In the genomic region with DNA sequence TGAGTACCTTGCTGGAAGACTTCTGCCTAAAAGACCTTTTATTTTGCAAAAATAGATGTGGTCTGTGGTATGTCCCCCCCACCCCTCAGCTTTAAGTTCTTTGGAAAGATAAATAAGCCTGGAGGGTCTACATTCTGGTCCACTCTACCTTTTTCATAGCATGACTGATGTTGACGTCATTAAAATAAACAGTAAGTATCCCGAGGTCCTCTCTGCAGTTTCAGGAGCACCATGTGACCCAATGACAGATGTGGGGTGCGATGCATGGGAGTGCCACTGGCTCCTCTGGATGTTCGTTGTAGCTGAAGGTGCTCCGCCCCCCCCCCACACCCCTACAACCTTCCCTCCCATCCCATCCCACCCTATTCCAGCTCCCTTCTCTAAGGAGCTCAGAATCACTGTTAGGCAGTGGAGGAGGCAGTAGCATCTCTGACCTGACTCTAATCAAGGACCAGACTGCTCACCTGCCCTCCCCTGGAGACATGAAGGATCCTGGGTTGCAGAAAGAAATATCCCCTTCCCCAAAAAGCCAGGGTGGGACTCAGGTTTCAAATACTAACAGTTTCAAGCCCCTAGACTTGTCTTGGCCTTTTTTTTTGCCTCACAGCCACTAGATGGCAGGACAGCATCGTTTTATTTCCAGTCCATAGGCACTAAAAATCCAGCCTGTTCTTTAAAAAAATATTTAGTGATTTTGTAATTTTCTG, we compare ENCODE assay signal across 8 cellular contexts. TPM values are rescaled to one million over a fixed set of nuclear protein-coding genes. Genes with fewer than 3 reads are reported as not detected.
A peak's percentile ranks its signal among the peaks of the same experiment; 100 is the strongest.
DNase-seq lines count a peak whose midpoint lies in the region; ATAC-seq, FAIRE-seq and TF ChIP-seq lines count a peak whose summit lies in the region.

No MANE protein-coding gene starts in this region.

- H3K36me3 Mint-ChIP-seq in immature natural killer cell: peaks cover 4 to 13% (median 9%) of the 10 kb centered on the region in 3 donors

- no peak for TF ChIP-seq POLR2A in body of pancreas (IDR thresholded peaks at IDR 0.05)

- H3K27me3 Mint-ChIP-seq in immature natural killer cell (ENCODE audit: low read depth in 3 of 3): no peaks in the 10 kb centered on the region

- FAIRE-seq in urothelium cell line (lab: Jason Lieb, UNC): no peak

- no peaks in the 10 kb centered on the region for H3K9me3 Mint-ChIP-seq in immature natural killer cell

- DNase-seq in AG09309 (ENCODE audit: low read depth): peak; percentile 2
- peak; percentile 12 for DNase-seq in GM04504 (ENCODE audit: low read depth)
- DNase-seq in NCI-H1694 treated with DMSO at 0.1 percent for 48 hours (lab: John Stamatoyannopoulos, UW): peak; percentile 40
- DNase-seq in body of pancreas: peak in 2 of 4 donors; percentile 32 to 47
- no peak for DNase-seq in kidney epithelial cell (ENCODE audit: low read depth)
- peak; percentile 14 for DNase-seq in urothelium cell line (ENCODE audit: low spot score)
- DNase-seq in immature natural killer cell: no peak

- no peak overlapping the region for H3K27ac Mint-ChIP-seq in immature natural killer cell

- no peak overlapping the region for H3K27ac ChIP-seq in body of pancreas

- H3K4me3 ChIP-seq in AG09309 (ENCODE audit: control insufficient read depth, low read depth, low read length): no peak overlapping the region
- no peak overlapping the region for H3K4me3 ChIP-seq in body of pancreas
- H3K4me3 ChIP-seq in kidney epithelial cell (ENCODE audit: low read depth, low read length): no peak overlapping the region

- TF ChIP-seq CTCF in AG09309 (IDR thresholded peaks at IDR 0.05; ENCODE audit: control insufficient read depth, insufficient read depth, low read depth, low read length, missing control alignments): peak; percentile 68
- peak; percentile 31 to 69 (median 64) for TF ChIP-seq CTCF in body of pancreas (IDR thresholded peaks at IDR 0.05)
- peak; percentile 65 for TF ChIP-seq CTCF in kidney epithelial cell (IDR thresholded peaks at IDR 0.05; ENCODE audit: insufficient read depth, low read length, poor library complexity, severe bottlenecking)

- WGBS in body of pancreas, 2 donors: 36 to 43% methylated on average over 5 to 6 of the region's 6 CpGs

- H3K9me3 ChIP-seq in body of pancreas: no peaks in the 10 kb centered on the region

- peaks cover 28% of the 10 kb centered on the region for H3K4me1 ChIP-seq in body of pancreas

- peak; percentile 47 for ATAC-seq in body of pancreas
- no peak for ATAC-seq in GM19467 (IDR thresholded peaks at IDR 0.05; ENCODE audit: unreplicated experiment)

- intact Hi-C loops in body of pancreas (cut with DNase I): loop anchor here (10.0 kb wide), 1 partner anchor 400 kb away; no protein-coding TSS in a partner anchor

- H3K4me3 Mint-ChIP-seq in immature natural killer cell: no peak overlapping the region

- H3K4me1 Mint-ChIP-seq in immature natural killer cell: peaks cover 20 to 43% of the 10 kb centered on the region in 2 donors

- H3K27me3 ChIP-seq in body of pancreas (no peaks in the 10 kb centered on the region), kidney epithelial cell (ENCODE audit: control insufficient read depth, insufficient read depth, low read length) (no peaks in the 10 kb centered on the region)

- H3K36me3 ChIP-seq in body of pancreas (replicated peaks in 1 of 2; ENCODE audit: insufficient read depth in 1 of 2, low read depth in 2 of 2): no peaks in the 10 kb centered on the region
- no peaks in the 10 kb centered on the region for H3K36me3 ChIP-seq in kidney epithelial cell (ENCODE audit: control insufficient read depth, insufficient read depth, low read length)

RNA-seq across cellular contexts. Expression of a gene that starts 25.1 kb away (rescaled TPM):
- 10 to 100 TPM; 11.2 to 23.1 TPM for total RNA-seq in body of pancreas
- total RNA-seq in kidney epithelial cell: 18.4 and 20.3 TPM in 2 replicates
- polyA plus RNA-seq in immature natural killer cell: 10 to 100 TPM; 14.9 to 32.4 (median 27.1) TPM

RNA-seq across cellular contexts. Expression of a gene that starts 40.9 kb away (rescaled TPM):
- total RNA-seq in body of pancreas (not detected), kidney epithelial cell (not detected in 2 replicates)
- not detected for polyA plus RNA-seq in immature natural killer cell

RNA-seq across cellular contexts. Expression of a gene that starts 46.7 kb away (rescaled TPM):
- 1 to 10 TPM; 6.2 to 7.6 TPM for total RNA-seq in body of pancreas
- total RNA-seq in kidney epithelial cell: not detected in 2 replicates
- polyA plus RNA-seq in immature natural killer cell: not detected

Comparison
In these comparisons a context has a peak if more than half of its experiments do, and no peak if none do; other contexts are left out.
1. DNase-seq: peak in AG09309 (single experiment), GM04504 (single experiment), NCI-H1694 treated with DMSO at 0.1 percent for 48 hours (single experiment) and urothelium cell line (single experiment); none in kidney epithelial cell (single experiment) and immature natural killer cell (0 of 3).
2. Peak in every context shown above with its lines, with median percentiles within 50 percentile points of each other: CTCF ChIP-seq.